Comparison of ENCODE assay signal across 10 cellular contexts in the genomic region with DNA sequence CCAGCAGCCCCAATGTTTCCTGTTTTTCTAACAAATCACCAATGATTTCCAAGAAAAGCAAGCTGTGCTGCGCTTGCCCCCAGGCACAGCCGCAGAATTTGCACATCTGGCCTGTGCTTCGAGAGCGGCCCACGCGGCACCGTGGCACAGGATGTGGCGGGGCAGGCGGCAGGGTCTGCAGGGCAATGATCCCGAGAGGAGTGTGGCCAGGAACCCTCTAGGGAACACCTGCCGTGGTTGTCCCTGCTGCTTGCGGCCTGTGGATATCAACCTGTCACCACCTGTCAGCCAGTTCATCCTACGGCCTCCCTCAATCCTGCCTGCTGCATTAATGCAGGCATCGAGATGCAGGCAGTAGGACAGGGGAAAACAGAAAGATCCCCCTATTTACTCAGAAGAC. TPM values are rescaled to one million over a fixed set of nuclear protein-coding genes. Genes with fewer than 3 reads are reported as not detected.
DNase-seq lines count a peak whose midpoint lies in the region; ATAC-seq, FAIRE-seq and TF ChIP-seq lines count a peak whose summit lies in the region.
"Had no signal": no experiment of that assay in that cellular context is flagged by ENCODE, and none has a peak within 500 bp of the region (broad histone marks: within the 10 kb centered on the region; RNA-seq: fewer than 3 reads in every experiment).

No MANE protein-coding gene starts in this region.

- peaks cover 9% of the 10 kb centered on the region for H3K9me3 Mint-ChIP-seq in activated naive CD4-positive, alpha-beta T cell treated with anti-CD3 and anti-CD28 coated beads, Interleukin-2, amount 50 U/mL, for 24 hours
- no peaks in the 10 kb centered on the region for H3K9me3 Mint-ChIP-seq in progenitor cell of endocrine pancreas (ENCODE audit: low read depth)
- H3K9me3 Mint-ChIP-seq: type B pancreatic cell had no signal

- H3K4me3 Mint-ChIP-seq in activated naive CD4-positive, alpha-beta T cell treated with anti-CD3 and anti-CD28 coated beads, Interleukin-2, amount 50 U/mL, for 24 hours = peak overlapping the region; percentile 81
- no peak overlapping the region for H3K4me3 Mint-ChIP-seq in progenitor cell of endocrine pancreas (ENCODE audit: low read depth)
- H3K4me3 Mint-ChIP-seq: type B pancreatic cell had no signal

- peak; percentile 31 to 88 (median 44) for DNase-seq in T-helper 1 cell
- DNase-seq in stimulated activated CD8-positive, alpha-beta memory T cell treated with anti-CD3 and anti-CD28 coated beads, Interleukin-4, amount 100 ng/mL, for 24 hours (ENCODE audit: low read depth) = peak; percentile 65
- no peak for DNase-seq in cerebellar nuclear complex (lab: John Stamatoyannopoulos, UW)
- DNase-seq in progenitor cell of endocrine pancreas (ENCODE audit: low spot score, unreplicated experiment) = no peak
- DNase-seq in urothelium cell line (ENCODE audit: low spot score) = no peak
- DNase-seq: NK-92 treated with Interleukin-12 subunit alpha and Interleukin-12 subunit beta, amount 100 ng/mL, for 24 hours had no signal

- H3K4me1 Mint-ChIP-seq in activated naive CD4-positive, alpha-beta T cell treated with anti-CD3 and anti-CD28 coated beads, Interleukin-2, amount 50 U/mL, for 24 hours = peaks cover 91% of the 10 kb centered on the region
- no peaks in the 10 kb centered on the region for H3K4me1 Mint-ChIP-seq in progenitor cell of endocrine pancreas (ENCODE audit: low read depth)

- peak overlapping the region; percentile 98 for H3K27ac Mint-ChIP-seq in activated naive CD4-positive, alpha-beta T cell treated with anti-CD3 and anti-CD28 coated beads, Interleukin-2, amount 50 U/mL, for 24 hours
- H3K27ac Mint-ChIP-seq in progenitor cell of endocrine pancreas = no peak overlapping the region
- H3K27ac Mint-ChIP-seq: type B pancreatic cell had no signal

- peaks cover 20% of the 10 kb centered on the region for H3K36me3 Mint-ChIP-seq in activated naive CD4-positive, alpha-beta T cell treated with anti-CD3 and anti-CD28 coated beads, Interleukin-2, amount 50 U/mL, for 24 hours
- H3K36me3 Mint-ChIP-seq in progenitor cell of endocrine pancreas (ENCODE audit: insufficient read depth) = no peaks in the 10 kb centered on the region
- H3K36me3 Mint-ChIP-seq: type B pancreatic cell had no signal

- ATAC-seq in GM21447 (IDR thresholded peaks at IDR 0.05; ENCODE audit: unreplicated experiment) (peak; percentile 42), GM18520 (IDR thresholded peaks at IDR 0.05; ENCODE audit: unreplicated experiment) (no peak)

- no peak for TF ChIP-seq CTCF in progenitor cell of endocrine pancreas (IDR thresholded peaks at IDR 0.05; ENCODE audit: unreplicated experiment)

- H3K27me3 Mint-ChIP-seq in activated naive CD4-positive, alpha-beta T cell treated with anti-CD3 and anti-CD28 coated beads, Interleukin-2, amount 50 U/mL, for 24 hours = no peaks in the 10 kb centered on the region
- H3K27me3 Mint-ChIP-seq in progenitor cell of endocrine pancreas = peaks cover 31% of the 10 kb centered on the region

- no peak for FAIRE-seq in urothelium cell line (lab: Jason Lieb, UNC)

RNA-seq across cellular contexts. Expression of a gene that starts 24.0 kb away (rescaled TPM):
- 0.29 and 0.50 TPM in 2 replicates for total RNA-seq in progenitor cell of endocrine pancreas

Comparison
In these comparisons a context has a peak if more than half of its experiments do, and no peak if none do; other contexts are left out.
1. DNase-seq: peak in T-helper 1 cell (5 of 5) and stimulated activated CD8-positive, alpha-beta memory T cell treated with anti-CD3 and anti-CD28 coated beads, Interleukin-4, amount 100 ng/mL, for 24 hours (single experiment); none in cerebellar nuclear complex (0 of 2), progenitor cell of endocrine pancreas (single experiment) and urothelium cell line (single experiment).